ENCODE assay signal across 19 cellular contexts in the genomic region with DNA sequence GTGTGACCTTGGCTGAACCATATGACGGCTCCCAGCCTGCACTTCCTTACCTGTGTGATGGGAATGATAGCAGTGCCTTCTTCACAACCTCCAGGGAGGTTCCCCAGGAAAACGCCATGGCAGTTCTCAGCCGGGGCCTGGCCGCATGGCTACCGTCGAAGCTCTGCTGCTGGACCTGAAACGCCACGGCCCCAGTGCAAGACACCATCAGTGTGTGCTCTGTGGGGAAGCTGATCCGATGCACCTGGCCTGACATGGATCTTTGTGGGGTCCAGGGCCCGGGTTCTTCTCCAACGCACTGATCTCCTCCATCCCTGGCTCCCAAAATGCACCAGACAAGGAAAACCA. TPM values are rescaled to one million over a fixed set of nuclear protein-coding genes. Genes with fewer than 3 reads are reported as not detected.
DNase-seq lines count a peak whose midpoint lies in the region; ATAC-seq and TF ChIP-seq lines count a peak whose summit lies in the region.
"Had no signal": no experiment of that assay in that cellular context is flagged by ENCODE, and none has a peak within 500 bp of the region (broad histone marks: within the 10 kb centered on the region; RNA-seq: fewer than 3 reads in every experiment).

No MANE protein-coding gene starts in this region.

- DNase-seq in Right ventricle myocardium superior (peak; percentile 9), heart left ventricle (no peak), osteoblast (ENCODE audit: insufficient read length, low spot score, missing footprints) (peak; percentile 78), SK-N-DZ (ENCODE audit: low spot score) (no peak)
- DNase-seq: 8988T, Calu3, DMS79 treated with DMSO at 0.1 percent for 48 hours, GF-D8, GOT3, H7, HFFc6 had no signal

- H3K4me2 ChIP-seq in osteoblast (ENCODE audit: insufficient read depth, low read length), result no peak overlapping the region

- TF ChIP-seq POLR2A in heart left ventricle (IDR thresholded peaks at IDR 0.05), result no peak

- ATAC-seq in Right ventricle myocardium superior (ENCODE audit: poor library complexity) (no peak), heart left ventricle (no peak), GM18858 (IDR thresholded peaks at IDR 0.05; ENCODE audit: unreplicated experiment) (no peak), GM18511 (IDR thresholded peaks at IDR 0.05; ENCODE audit: unreplicated experiment) (no peak)
- ATAC-seq: CD8-positive, alpha-beta T cell; HCT116 had no signal

- H3K4me1 ChIP-seq in heart left ventricle, result no peaks in the 10 kb centered on the region
- peaks cover 25% of the 10 kb centered on the region for H3K4me1 ChIP-seq in osteoblast (ENCODE audit: insufficient read depth, low read length)

- no peaks in the 10 kb centered on the region for H3K79me2 ChIP-seq in osteoblast (ENCODE audit: insufficient read depth, low read length)

- no peak for TF ChIP-seq CTCF in heart left ventricle (IDR thresholded peaks at IDR 0.05)
- no peak for TF ChIP-seq CTCF in nephron (IDR thresholded peaks at IDR 0.05; ENCODE audit: unreplicated experiment in 3 of 3)
- TF ChIP-seq CTCF in osteoblast (IDR thresholded peaks at IDR 0.05; ENCODE audit: extremely low read depth, low read depth, low read length), result no peak

- H3K4me3 ChIP-seq in heart left ventricle, result no peak overlapping the region
- H3K4me3 ChIP-seq in osteoblast (ENCODE audit: insufficient read depth, low read length), result no peak overlapping the region
- H3K4me3 ChIP-seq: BLaER1 treated with 17β-estradiol and CSF1 and Interleukin-3, amounts not matched to agents 10 nM and 100 nM had no signal

- no peak overlapping the region for H3K27ac ChIP-seq in heart left ventricle
- no peak overlapping the region for H3K27ac ChIP-seq in osteoblast (ENCODE audit: low read depth, low read length)
- H3K27ac ChIP-seq: HL-60 had no signal

- WGBS in heart left ventricle, 4 donors, result 82 to 91% (median 83%) methylated on average over 7 to 11 of the region's 11 CpGs; no CpG with 5 or more reads in 1 of the 4 donors

- intact Hi-C loops in Right ventricle myocardium superior (cut with DNase I) (no loop called here), heart left ventricle (cut with DNase I) (no loop called here)

- no peaks in the 10 kb centered on the region for H3K9me3 Mint-ChIP-seq in nephron
- H3K9me3 Mint-ChIP-seq: CD8-positive, alpha-beta T cell; HFFc6 had no signal

- peaks cover 4% of the 10 kb centered on the region for H3K27me3 Mint-ChIP-seq in nephron (ENCODE audit: low read depth)
- H3K27me3 Mint-ChIP-seq: B cell had no signal

- H3K9me3 ChIP-seq in heart left ventricle (no peaks in the 10 kb centered on the region), osteoblast (ENCODE audit: low read depth, low read length) (no peaks in the 10 kb centered on the region)

- no peaks in the 10 kb centered on the region for H4K20me1 ChIP-seq in osteoblast (ENCODE audit: insufficient read depth, low read length)

- no peak overlapping the region for H3K4me3 Mint-ChIP-seq in nephron
- H3K4me3 Mint-ChIP-seq: B cell; CD8-positive, alpha-beta T cell; HFFc6 had no signal

- H2AFZ ChIP-seq in osteoblast (ENCODE audit: low read length), result no peak overlapping the region

- H3K27ac Mint-ChIP-seq in nephron, result peak overlapping the region in 2 of 3 experiments; percentile 35 to 74
- H3K27ac Mint-ChIP-seq: B cell; CD8-positive, alpha-beta T cell; HFFc6 had no signal

- H3K36me3 ChIP-seq in heart left ventricle, result no peaks in the 10 kb centered on the region
- H3K36me3 ChIP-seq in osteoblast (ENCODE audit: insufficient read depth, low read length), result no peaks in the 10 kb centered on the region
- H3K36me3 ChIP-seq: BLaER1 treated with 17β-estradiol and CSF1 and Interleukin-3, amounts not matched to agents 10 nM and 100 nM had no signal

- H3K36me3 Mint-ChIP-seq in nephron (ENCODE audit: low read depth), result no peaks in the 10 kb centered on the region
- H3K36me3 Mint-ChIP-seq: CD8-positive, alpha-beta T cell had no signal

- H3K27me3 ChIP-seq in heart left ventricle (peaks cover 0 to 5% (median 0%) of the 10 kb centered on the region in 9 donors), osteoblast (ENCODE audit: insufficient read depth, low read length) (no peaks in the 10 kb centered on the region)
- H3K27me3 ChIP-seq: BLaER1 treated with 17β-estradiol and CSF1 and Interleukin-3, amounts not matched to agents 10 nM and 100 nM had no signal

- peaks cover 8% of the 10 kb centered on the region for H3K4me1 Mint-ChIP-seq in nephron
- H3K4me1 Mint-ChIP-seq: B cell had no signal

RNA-seq across cellular contexts. Expression of gene ZNF469, which starts 54.5 kb away (rescaled TPM):
- total RNA-seq in Right ventricle myocardium superior (0.94 TPM), heart left ventricle (1 to 10 TPM in 5 of 9 donors, under 1 TPM in 4; 0.48 to 2.8 (median 1.0) TPM), osteoblast (5.3 and 8.3 TPM in 2 replicates)
- polyA plus RNA-seq in heart left ventricle, result under 1 TPM; 0.72 to 0.76 TPM
- 0.01 and 0.07 TPM in 2 replicates for polyA plus RNA-seq in SK-N-DZ (2014; cell fraction: cytosol; rRNA removed)
- 0.14 and 0.53 TPM in 2 replicates for polyA plus RNA-seq in SK-N-DZ (2014; cell fraction: nucleus; rRNA removed)

Comparison
In these comparisons a context has a peak if more than half of its experiments do, and no peak if none do; other contexts are left out.
1. DNase-seq: peak in Right ventricle myocardium superior (single experiment) and osteoblast (single experiment); none in heart left ventricle (0 of 5) and SK-N-DZ (single experiment).